14 cellular contexts compared by ENCODE assay signal in the genomic region with DNA sequence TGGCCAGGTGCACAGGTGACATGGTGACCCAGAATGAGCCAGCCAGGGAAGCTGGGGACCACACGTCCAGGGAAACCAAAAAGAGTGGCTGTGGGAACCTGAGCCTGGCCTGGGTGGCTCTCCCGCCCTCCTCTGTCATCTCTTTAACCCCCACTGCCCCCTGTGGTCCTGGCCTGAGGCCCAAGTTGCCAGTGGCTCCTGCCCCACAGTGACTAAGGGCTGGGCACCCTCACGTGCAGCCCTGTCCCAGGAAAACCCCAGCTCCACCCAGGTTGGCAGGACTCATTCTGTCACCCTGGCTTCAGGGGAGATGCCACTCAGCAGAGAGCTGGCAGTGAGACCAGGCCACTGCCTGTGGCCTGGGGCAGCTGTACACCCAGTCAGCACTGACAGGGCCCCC. TPM values are rescaled to one million over a fixed set of nuclear protein-coding genes. Genes with fewer than 3 reads are reported as not detected.
DNase-seq lines count a peak whose midpoint lies in the region; ATAC-seq, FAIRE-seq and TF ChIP-seq lines count a peak whose summit lies in the region.
"Had no signal": no experiment of that assay in that cellular context is flagged by ENCODE, and none has a peak within 500 bp of the region (broad histone marks: within the 10 kb centered on the region; RNA-seq: fewer than 3 reads in every experiment).

No MANE protein-coding gene starts in this region.

- no peak overlapping the region for H3K27ac ChIP-seq in K562 (ENCODE audit: extremely low read depth, low read depth, low read length)
- H3K27ac ChIP-seq: thoracic aorta had no signal

- no peak for TF ChIP-seq EP300 in K562 (IDR thresholded peaks at IDR 0.05; ENCODE audit: low read length)

- intact Hi-C loops in K562 (cut with micrococcal nuclease): loop anchor here (5.0 kb wide), 1 partner anchor 209 kb away; no protein-coding TSS in a partner anchor

- POLR2A ChIA-PET in K562 (lab: Yijun Ruan, JAX): no interaction called here
- POLR2A ChIA-PET in HEK293T (lab: Yijun Ruan, JAX): no interaction called here

- peaks cover 38% of the 10 kb centered on the region for H4K20me1 ChIP-seq in K562 (replicated peaks; ENCODE audit: control insufficient read depth, insufficient read depth, low read length)

- BruUV-seq in K562 (replicated peaks; lab: Mats Ljungman, UMichigan): no TSS peak

- ATAC-seq in K562 (no peak), HG02970 (IDR thresholded peaks at IDR 0.05; ENCODE audit: low FRiP score, unreplicated experiment) (no peak), GM18511 (IDR thresholded peaks at IDR 0.05; ENCODE audit: unreplicated experiment) (no peak)
- ATAC-seq: gastroesophageal sphincter had no signal

- peaks cover 20% of the 10 kb centered on the region for H3K9me1 ChIP-seq in K562 (ENCODE audit: control insufficient read depth, insufficient read depth, low read length)

- CTCF ChIA-PET in K562 (lab: Yijun Ruan, JAX; ENCODE audit: low intra/inter-chr PET ratio): no interaction called here
- CTCF ChIA-PET in HEK293T (lab: Yijun Ruan, JAX): interaction anchor here (0.6 to 0.7 kb wide), 2 partner anchors 10 to 17 kb away, joined by 3 to 5 read pairs; no protein-coding TSS in a partner anchor

- peak; percentile 76 for DNase-seq in A172 (ENCODE audit: low spot score)
- DNase-seq in HK-2 (ENCODE audit: unreplicated experiment): peak; percentile 48
- no peak for DNase-seq in K562 (ENCODE audit: extremely low read depth in 1 of 4, low spot score in 3 of 4)
- peak; percentile 90 for DNase-seq in myocyte (ENCODE audit: low read depth)
- DNase-seq in HEK293T (ENCODE audit: extremely low spot score): no peak
- DNase-seq in CD1c-positive myeloid dendritic cell (ENCODE audit: extremely low spot score): no peak
- DNase-seq: activated CD4-positive, alpha-beta T cell treated with anti-CD3 and anti-CD28 coated beads for 4 hours; activated T-cell treated with anti-CD3 and anti-CD28 coated beads for 4 hours; immature natural killer cell had no signal

- no peak overlapping the region for H2AFZ ChIP-seq in K562 (ENCODE audit: low read depth, low read length)

- H3K9ac ChIP-seq in K562 (ENCODE audit: insufficient read depth in 1 of 2, low read depth in 2 of 2, low read length in 2 of 2): peak overlapping the region in 1 of 2 experiments; percentile 63; a peak in 1 of 4 replicates

- H3K27me3 ChIP-seq in K562 (ENCODE audit: control insufficient read depth in 2 of 2, insufficient read depth in 2 of 2, low read length in 2 of 2): no peaks in the 10 kb centered on the region
- H3K27me3 ChIP-seq: gastroesophageal sphincter had no signal

- peaks cover 31% of the 10 kb centered on the region for H3K79me2 ChIP-seq in K562 (ENCODE audit: control insufficient read depth, insufficient read depth, low read length)

- 77% methylated on average over 3 of the region's 3 CpGs for WGBS in K562 (ENCODE audit: insufficient coverage, low coverage, missing lambda C conversion rate)

- no peak for TF ChIP-seq RAD21 in K562 (CRISPR knock-in tag; conservative IDR thresholded peaks at IDR 0.05 in 1 of 2, IDR thresholded peaks at IDR 0.05 in 1 of 2)

- H3K4me2 ChIP-seq in K562 (ENCODE audit: insufficient read depth, low read length): no peak overlapping the region

- no peaks in the 10 kb centered on the region for H3K9me3 ChIP-seq in K562 (replicated peaks; ENCODE audit: control insufficient read depth, insufficient read depth, low read depth, low read length)
- H3K9me3 ChIP-seq: gastroesophageal sphincter, thoracic aorta had no signal

- 0 out of 2 replicates have a peak, but pooled peaks have one; percentile 5 for TF ChIP-seq POLR2A in K562 (conservative IDR thresholded peaks at IDR 0.05)

- TF ChIP-seq CTCF in K562 (IDR thresholded peaks at IDR 0.05 in 2 of 3, conservative IDR thresholded peaks at IDR 0.05 in 1 of 3; ENCODE audit: insufficient read depth in 2 of 3, low read depth in 1 of 3, low read length in 3 of 3): no peak

- H3K36me3 ChIP-seq in K562 (ENCODE audit: control insufficient read depth, insufficient read depth, low read length): peaks cover 46% of the 10 kb centered on the region; the same call in 2 of the 3 replicates

- in situ Hi-C loops in K562 (cut with MboI): loop anchor here (5.0 kb wide), 1 partner anchor 209 kb away; no protein-coding TSS in a partner anchor

- FAIRE-seq in K562 (lab: Jason Lieb, UNC): no peak
- FAIRE-seq: D721Med had no signal

- H3K4me1 ChIP-seq in K562 (replicated peaks in 1 of 2; ENCODE audit: control insufficient read depth in 2 of 2, insufficient read depth in 2 of 2, low read length in 2 of 2): peaks cover 6 to 62% of the 10 kb centered on the region in 2 experiments; a peak in 4 of 5 replicates

- no peak overlapping the region for H3K4me3 ChIP-seq in K562
- H3K4me3 ChIP-seq: gastroesophageal sphincter, thoracic aorta had no signal

TF ChIP-seq in K562, 482 proteins besides CTCF, POLR2A, EP300 and RAD21:
- TF ChIP-seq POLR2G (IDR thresholded peaks at IDR 0.05; ENCODE audit: low read depth, low read length) (0 out of 2 replicates have a peak, but pooled peaks have one; percentile 13), KDM4B (IDR thresholded peaks at IDR 0.05; ENCODE audit: borderline replicate concordance in 2 of 2, low read depth in 1 of 2) (no peak)

TF ChIP-seq in HEK293T, 16 proteins besides CTCF, POLR2A, EP300 and RAD21 (continues in another document):
- TF ChIP-seq HDGF (IDR thresholded peaks at IDR 0.05; ENCODE audit: borderline replicate concordance) (no peak), NFRKB (IDR thresholded peaks at IDR 0.05) (no peak), ARNT (IDR thresholded peaks at IDR 0.05) (no peak)

RNA-seq across cellular contexts. Expression of gene ISYNA1, which starts 30.6 kb away (rescaled TPM):
- 0.72 and 0.98 TPM in 2 replicates for total RNA-seq in A172 (2014; rRNA removed; shearing (Covaris generic))
- total RNA-seq in K562 (2011; cell fraction: chromatin; rRNA removed; ENCODE audit: low replicate concordance): 155 and 651 TPM in 2 replicates
- 616 and 678 TPM in 2 replicates for total RNA-seq in K562 (2011; cell fraction: nucleolus; rRNA removed)
- 226 and 284 TPM in 2 replicates for total RNA-seq in K562 (2011; cell fraction: nucleoplasm; rRNA removed)
- total RNA-seq in K562 (2014; rRNA removed) (180 and 202 TPM in 2 replicates), K562 (2014; rRNA removed; fragmentation: Illumina TruSeq; extraction: Trizol) (14.6 and 32.0 TPM in 2 replicates), K562 (2015; rRNA removed; fragmentation: Illumina TruSeq; extraction: Trizol) (93.2 and 96.8 TPM in 2 replicates), K562 (2021) (435 and 460 TPM in 2 replicates), myocyte (5.0 and 11.7 TPM in 2 replicates)
- polyA plus RNA-seq in K562 (2011; rRNA removed) (99.3 and 191 TPM in 2 replicates), K562 (2014; fragmentation: Illumina TruSeq; extraction: Trizol) (73.2 and 198 TPM in 2 replicates), K562 (2014; fragmentation: Nextera tagmentation; extraction: Ambion mirVana) (10 to 100 TPM; 21.8 to 57.6 TPM), K562 (2014; rRNA removed) (376 and 380 TPM in 2 replicates)
- polyA plus RNA-seq in K562 (2011; cell fraction: cytosol; rRNA removed): 148 and 356 TPM in 2 replicates
- polyA plus RNA-seq in K562 (2011; cell fraction: nucleus; rRNA removed): 1,012 and 1,382 TPM in 2 replicates
- 319 and 453 TPM in 2 replicates for polyA plus RNA-seq in K562 (2012)
- polyA minus RNA-seq in K562 (2011; rRNA and poly(A)+ RNA removed): 36.7 and 52.6 TPM in 2 replicates
- polyA minus RNA-seq in K562 (2011; cell fraction: cytosol; rRNA and poly(A)+ RNA removed): 173 and 245 TPM in 2 replicates
- polyA minus RNA-seq in K562 (2011; cell fraction: nucleus; rRNA and poly(A)+ RNA removed): 114 and 124 TPM in 2 replicates
- polyA plus RNA-seq in myocyte (2012): 3.4 TPM

RNA-seq across cellular contexts. Expression of gene SSBP4, which starts 49.3 kb away (rescaled TPM):
- total RNA-seq in A172 (2014; rRNA removed; shearing (Covaris generic)): 88.7 and 127 TPM in 2 replicates
- total RNA-seq in K562 (2011; cell fraction: chromatin; rRNA removed; ENCODE audit: low replicate concordance): 28.5 and 141 TPM in 2 replicates
- total RNA-seq in K562 (2011; cell fraction: nucleolus; rRNA removed): 209 and 228 TPM in 2 replicates
- total RNA-seq in K562 (2011; cell fraction: nucleoplasm; rRNA removed): 68.6 and 76.2 TPM in 2 replicates
- total RNA-seq in K562 (2014; rRNA removed): 125 and 188 TPM in 2 replicates
- 21.2 and 21.4 TPM in 2 replicates for total RNA-seq in K562 (2014; rRNA removed; fragmentation: Illumina TruSeq; extraction: Trizol)
- total RNA-seq in K562 (2015; rRNA removed; fragmentation: Illumina TruSeq; extraction: Trizol): 72.3 and 76.3 TPM in 2 replicates
- 189 TPM in 2 replicates for total RNA-seq in K562 (2021)
- 20.1 and 25.9 TPM in 2 replicates for polyA plus RNA-seq in K562 (2011; rRNA removed)
- polyA plus RNA-seq in K562 (2011; cell fraction: cytosol; rRNA removed): 25.4 and 118 TPM in 2 replicates
- 134 and 296 TPM in 2 replicates for polyA plus RNA-seq in K562 (2011; cell fraction: nucleus; rRNA removed)
- 81.3 and 110 TPM in 2 replicates for polyA plus RNA-seq in K562 (2012)
- polyA plus RNA-seq in K562 (2014; fragmentation: Illumina TruSeq; extraction: Trizol): 39.0 and 114 TPM in 2 replicates
- polyA plus RNA-seq in K562 (2014; fragmentation: Nextera tagmentation; extraction: Ambion mirVana): 1 to 10 TPM; 1.1 to 1.9 TPM
- 119 and 133 TPM in 2 replicates for polyA plus RNA-seq in K562 (2014; rRNA removed)
- 3.6 and 7.0 TPM in 2 replicates for polyA minus RNA-seq in K562 (2011; rRNA and poly(A)+ RNA removed)
- 37.3 and 43.8 TPM in 2 replicates for polyA minus RNA-seq in K562 (2011; cell fraction: cytosol; rRNA and poly(A)+ RNA removed)
- 85.0 and 105 TPM in 2 replicates for polyA minus RNA-seq in K562 (2011; cell fraction: nucleus; rRNA and poly(A)+ RNA removed)
- 124 and 134 TPM in 2 replicates for total RNA-seq in myocyte
- polyA plus RNA-seq in myocyte (2012): 31.0 TPM

RNA-seq across cellular contexts. Expression of gene ELL, which starts 53.4 kb away (rescaled TPM):
- total RNA-seq in A172 (2014; rRNA removed; shearing (Covaris generic)): 9.0 and 10.3 TPM in 2 replicates
- total RNA-seq in K562 (2011; cell fraction: chromatin; rRNA removed; ENCODE audit: low replicate concordance): 26.9 and 68.3 TPM in 2 replicates
- 36.6 and 44.4 TPM in 2 replicates for total RNA-seq in K562 (2011; cell fraction: nucleolus; rRNA removed)
- total RNA-seq in K562 (2011; cell fraction: nucleoplasm; rRNA removed): 26.0 and 26.8 TPM in 2 replicates
- total RNA-seq in K562 (2014; rRNA removed): 12.9 and 16.3 TPM in 2 replicates
- total RNA-seq in K562 (2014; rRNA removed; fragmentation: Illumina TruSeq; extraction: Trizol): 2.8 and 3.2 TPM in 2 replicates
- 5.4 and 6.0 TPM in 2 replicates for total RNA-seq in K562 (2015; rRNA removed; fragmentation: Illumina TruSeq; extraction: Trizol)
- total RNA-seq in K562 (2021): 22.1 and 22.5 TPM in 2 replicates
- polyA plus RNA-seq in K562 (2011; rRNA removed): 4.0 and 9.2 TPM in 2 replicates
- polyA plus RNA-seq in K562 (2011; cell fraction: cytosol; rRNA removed): 4.9 and 11.1 TPM in 2 replicates
- polyA plus RNA-seq in K562 (2011; cell fraction: nucleus; rRNA removed): 14.6 and 22.8 TPM in 2 replicates
- 12.3 and 14.0 TPM in 2 replicates for polyA plus RNA-seq in K562 (2012)
- 4.1 and 9.6 TPM in 2 replicates for polyA plus RNA-seq in K562 (2014; fragmentation: Illumina TruSeq; extraction: Trizol)
- under 1 TPM; 0.24 to 0.45 TPM for polyA plus RNA-seq in K562 (2014; fragmentation: Nextera tagmentation; extraction: Ambion mirVana)
- polyA plus RNA-seq in K562 (2014; rRNA removed): 9.0 and 13.2 TPM in 2 replicates
- 2.8 and 4.1 TPM in 2 replicates for polyA minus RNA-seq in K562 (2011; rRNA and poly(A)+ RNA removed)
- polyA minus RNA-seq in K562 (2011; cell fraction: cytosol; rRNA and poly(A)+ RNA removed): 7.6 and 14.9 TPM in 2 replicates
- 7.0 and 10.7 TPM in 2 replicates for polyA minus RNA-seq in K562 (2011; cell fraction: nucleus; rRNA and poly(A)+ RNA removed)
- total RNA-seq in myocyte: 8.1 and 10.0 TPM in 2 replicates
- 8.6 TPM for polyA plus RNA-seq in myocyte (2012)

Comparison
In these comparisons a context has a peak if more than half of its experiments do, and no peak if none do; other contexts are left out.
1. DNase-seq: peak in A172 (single experiment), HK-2 (single experiment) and myocyte (single experiment); none in K562 (0 of 4), HEK293T (single experiment) and CD1c-positive myeloid dendritic cell (single experiment).